25 cellular contexts compared by ENCODE assay signal in genomic region chr18:76835380-76835779, GRCh38. TPM values are rescaled to one million over a fixed set of nuclear protein-coding genes. Genes with fewer than 3 reads are reported as not detected.
DNase-seq lines count a peak whose midpoint lies in the region; ATAC-seq, FAIRE-seq and TF ChIP-seq lines count a peak whose summit lies in the region.
"Had no signal": no experiment of that assay in that cellular context is flagged by ENCODE, and none has a peak within 500 bp of the region (broad histone marks: within the 10 kb centered on the region; RNA-seq: fewer than 3 reads in every experiment).

No MANE protein-coding gene starts in this region.

- TF ChIP-seq POLR2A in A549 (IDR thresholded peaks at IDR 0.05; ENCODE audit: low read length) (no peak), endothelial cell of umbilical vein (IDR thresholded peaks at IDR 0.05; ENCODE audit: low read depth, low read length) (no peak)

- CTCF ChIA-PET in A549 (lab: Yijun Ruan, JAX) (interaction anchor here (0.7 to 4.6 kb wide), 2 partner anchors 9 to 32 kb away, joined by 5 to 14 read pairs; no protein-coding TSS in a partner anchor), endothelial cell of umbilical vein (lab: Charles Lee) (interaction anchor here (1.1 kb wide), 1 partner anchor 32 kb away, joined by 6 read pairs; no protein-coding TSS in a partner anchor)

- intact Hi-C loops in endothelial cell of umbilical vein (cut with micrococcal nuclease) = no loop called here
- intact Hi-C loops in ascending aorta (cut with DNase I) = no loop called here

- H3K4me2 ChIP-seq in A549 (0 out of 3 replicates have a peak overlapping the region, but pooled peaks have one; percentile 8), DND-41 (ENCODE audit: insufficient read depth, low read length) (no peak overlapping the region), endothelial cell of umbilical vein (ENCODE audit: insufficient read depth, low read length) (no peak overlapping the region)
- H3K4me2 ChIP-seq: PC-9 had no signal

- no peaks in the 10 kb centered on the region for H3K9me1 ChIP-seq in endothelial cell of umbilical vein (replicated peaks; ENCODE audit: control insufficient read depth, extremely low read depth, insufficient read depth, low read length)

- H3K4me3 ChIP-seq in A549 (no peak overlapping the region), DND-41 (ENCODE audit: low read depth in 1 of 2, low read length in 2 of 2) (no peak overlapping the region), endothelial cell of umbilical vein (replicated peaks in 1 of 3; ENCODE audit: insufficient read depth in 1 of 3, low read depth in 1 of 3, low read length in 3 of 3) (no peak overlapping the region), small intestine (ENCODE audit: low read depth in 1 of 2, low read length in 2 of 2) (no peak overlapping the region), ascending aorta (no peak overlapping the region)
- H3K4me3 ChIP-seq: PC-9, SJCRH30 had no signal

- H3K9me3 ChIP-seq in A549 (no peaks in the 10 kb centered on the region), DND-41 (ENCODE audit: insufficient read depth, low read length, severe bottlenecking) (no peaks in the 10 kb centered on the region), endothelial cell of umbilical vein (replicated peaks; ENCODE audit: control insufficient read depth, insufficient read depth, low read length) (no peaks in the 10 kb centered on the region), small intestine (ENCODE audit: control insufficient read depth, low read depth) (no peaks in the 10 kb centered on the region), ascending aorta (no peaks in the 10 kb centered on the region)
- H3K9me3 ChIP-seq: Caco-2, SJCRH30 had no signal

- H3K36me3 ChIP-seq in DND-41 (ENCODE audit: insufficient read depth, low read length) (no peaks in the 10 kb centered on the region), endothelial cell of umbilical vein (ENCODE audit: control insufficient read depth in 2 of 2, extremely low read depth in 1 of 2, insufficient read depth in 2 of 2, low read length in 2 of 2) (no peaks in the 10 kb centered on the region), small intestine (ENCODE audit: control insufficient read depth in 2 of 2, insufficient read depth in 2 of 2, low read length in 2 of 2) (no peaks in the 10 kb centered on the region), ascending aorta (no peaks in the 10 kb centered on the region)
- H3K36me3 ChIP-seq: SJCRH30 had no signal

- H3K27ac ChIP-seq in A549 (no peak overlapping the region), DND-41 (ENCODE audit: low read length) (no peak overlapping the region), endothelial cell of umbilical vein (ENCODE audit: insufficient read depth, low read depth, low read length) (no peak overlapping the region), small intestine (ENCODE audit: low read depth in 1 of 2, low read length in 1 of 2) (no peak overlapping the region), ascending aorta (no peak overlapping the region)
- H3K27ac ChIP-seq: C4-2B, HL-60, PC-9, SJCRH30 had no signal

- TF ChIP-seq RAD21 in A549 (conservative IDR thresholded peaks at IDR 0.05 in 1 of 2, IDR thresholded peaks at IDR 0.05 in 1 of 2) = no peak

- H3K9ac ChIP-seq in DND-41 (ENCODE audit: low read depth, low read length) (no peak overlapping the region), endothelial cell of umbilical vein (replicated peaks; ENCODE audit: extremely low read depth, insufficient read depth, low read length) (no peak overlapping the region)

- no TSS peak for BruUV-seq in endothelial cell of umbilical vein (replicated peaks; lab: Mats Ljungman, UMichigan)

- H3K79me2 ChIP-seq in DND-41 (ENCODE audit: insufficient read depth, low read length) (peaks cover 95% of the 10 kb centered on the region), endothelial cell of umbilical vein (ENCODE audit: control insufficient read depth, insufficient read depth, low read length) (peaks cover 51% of the 10 kb centered on the region)

- dilution Hi-C loops in endothelial cell of umbilical vein (cut with MboI; ENCODE audit: extremely low pct_ligation_motif_present, low sequenced_read_pairs) = no loop called here

- POLR2A ChIA-PET in A549 (lab: Yijun Ruan, JAX) (no interaction called here), endothelial cell of umbilical vein (lab: Charles Lee) (no interaction called here)

- TF ChIP-seq EP300 in A549 (IDR thresholded peaks at IDR 0.05) = no peak

- H4K20me1 ChIP-seq in DND-41 (ENCODE audit: insufficient read depth, low read length) = peaks cover 5% of the 10 kb centered on the region; the same call in 1 of the 2 replicates
- H4K20me1 ChIP-seq in endothelial cell of umbilical vein (replicated peaks; ENCODE audit: control insufficient read depth, extremely low read depth, insufficient read depth, low read length) = no peaks in the 10 kb centered on the region

- H2AFZ ChIP-seq in DND-41 (ENCODE audit: low read depth, low read length) (no peak overlapping the region), endothelial cell of umbilical vein (ENCODE audit: low read depth, low read length) (no peak overlapping the region)
- H2AFZ ChIP-seq: PC-9 had no signal

- H3K4me1 ChIP-seq in A549 = peaks cover 50% of the 10 kb centered on the region
- peaks cover 3% of the 10 kb centered on the region; the same call in 1 of the 2 replicates for H3K4me1 ChIP-seq in DND-41 (ENCODE audit: insufficient read depth, low read length)
- peaks cover 8% of the 10 kb centered on the region for H3K4me1 ChIP-seq in endothelial cell of umbilical vein (ENCODE audit: control insufficient read depth, extremely low read depth, insufficient read depth, low read length)
- H3K4me1 ChIP-seq in small intestine (ENCODE audit: control insufficient read depth in 2 of 2, insufficient read depth in 1 of 2, low read depth in 1 of 2, low read length in 1 of 2) = peaks cover 0 to 7% of the 10 kb centered on the region in 2 donors
- H3K4me1 ChIP-seq in ascending aorta = peaks cover 0 to 10% of the 10 kb centered on the region in 2 donors
- H3K4me1 ChIP-seq: SJCRH30 had no signal

- DNase-seq in A549 (ENCODE audit: low read depth in 1 of 2, low spot score in 1 of 2) = no peak
- DNase-seq in DND-41 = no peak
- DNase-seq in endothelial cell of umbilical vein (ENCODE audit: low read depth, low spot score) = no peak
- DNase-seq in small intestine = peak; percentile 49
- no peak for DNase-seq in central memory CD4-positive, alpha-beta T cell
- no peak for DNase-seq in effector CD4-positive, alpha-beta T cell
- no peak for DNase-seq in ascending aorta (ENCODE audit: low spot score in 2 of 2)
- DNase-seq: Caco-2; CD8-positive, alpha-beta T cell; EL; GDM1; NCI-H1048; NCI-H1417; NCI-H1694; NCI-H2029 treated with DMSO at 0.1 percent for 48 hours; NCI-H446 treated with DMSO at 0.1 percent for 48 hours; NCI-H526 treated with DMSO at 0.1 percent for 48 hours; SJCRH30 had no signal

- FAIRE-seq in A549 (lab: Jason Lieb, UNC) (no peak), endothelial cell of umbilical vein (lab: Jason Lieb, UNC) (no peak), small intestine (lab: Jason Lieb, UNC) (peak; percentile 90)
- FAIRE-seq: GM12892, GM19239 had no signal

- TF ChIP-seq CTCF in A549 (IDR thresholded peaks at IDR 0.05) (no peak), DND-41 (IDR thresholded peaks at IDR 0.05; ENCODE audit: borderline replicate concordance, extremely low read depth, low read length, poor library complexity, severe bottlenecking) (no peak), endothelial cell of umbilical vein (IDR thresholded peaks at IDR 0.05; ENCODE audit: extremely low read depth in 1 of 2, insufficient read depth in 1 of 2, low read depth in 1 of 2, low read length in 2 of 2) (no peak), ascending aorta (IDR thresholded peaks at IDR 0.05) (no peak)

- H3K27me3 ChIP-seq in DND-41 (ENCODE audit: insufficient read depth, low read length, poor library complexity) (no peaks in the 10 kb centered on the region), endothelial cell of umbilical vein (ENCODE audit: control insufficient read depth in 2 of 2, insufficient read depth in 2 of 2, low read length in 2 of 2) (no peaks in the 10 kb centered on the region), small intestine (ENCODE audit: control insufficient read depth in 2 of 2, insufficient read depth in 2 of 2, low read length in 2 of 2) (no peaks in the 10 kb centered on the region), ascending aorta (no peaks in the 10 kb centered on the region)
- H3K27me3 ChIP-seq: SJCRH30 had no signal

- ATAC-seq in A549 (no peak), DND-41 (ENCODE audit: insufficient read depth, low read depth) (peak; percentile 48; the same call in 1 of the 3 replicates)
- ATAC-seq: CD8-positive, alpha-beta T cell; HCT116; Right ventricle myocardium inferior had no signal

TF ChIP-seq in A549, 52 proteins besides CTCF, POLR2A, EP300 and RAD21:
- TF ChIP-seq FOSL2 (IDR thresholded peaks at IDR 0.05) (no peak), FOSL2 (CRISPR knock-in tag; IDR thresholded peaks at IDR 0.05) (peak; percentile 18; the same call in 1 of the 2 replicates), CEBPB (IDR thresholded peaks at IDR 0.05) (no peak)
TF ChIP-seq in A549: peak in this region for 1.

TF ChIP-seq in endothelial cell of umbilical vein, 7 proteins besides CTCF, POLR2A, EP300 and RAD21:
- TF ChIP-seq FOS (IDR thresholded peaks at IDR 0.05; ENCODE audit: borderline replicate concordance, insufficient read depth, low read length) = peak; percentile 10
- no peak for TF ChIP-seq GATA2 (IDR thresholded peaks at IDR 0.05; ENCODE audit: insufficient read depth, insufficient read length, low read depth, low read length)

RNA-seq across cellular contexts. Expression of gene ZNF236, which starts 13.0 kb away (rescaled TPM):
- 7.5 and 7.8 TPM in 2 replicates for polyA plus RNA-seq in A549 (2011; rRNA removed)
- 2.9 and 3.8 TPM in 2 replicates for polyA plus RNA-seq in A549 (2012; cell fraction: cytosol; rRNA removed)
- polyA plus RNA-seq in A549 (2012; cell fraction: nucleus; rRNA removed) = 7.7 and 8.4 TPM in 2 replicates
- 2.6 to 2.9 TPM (median 2.7 TPM) in 3 replicates for polyA plus RNA-seq in A549 (2017; fragmentation: RNase III; extraction: RNeasy Plus Mini Kit Qiagen cat#74134 plus additional on column Dnase treatment)
- polyA minus RNA-seq in A549 (2011; rRNA and poly(A)+ RNA removed) = 24.1 and 35.3 TPM in 2 replicates
- 13.6 and 14.7 TPM in 2 replicates for total RNA-seq in endothelial cell of umbilical vein
- 4.5 TPM in 2 replicates for polyA plus RNA-seq in endothelial cell of umbilical vein
- 3.3 and 3.5 TPM in 2 replicates for polyA plus RNA-seq in endothelial cell of umbilical vein (2011; cell fraction: cytosol; rRNA removed)
- 20.6 and 21.0 TPM in 2 replicates for polyA plus RNA-seq in endothelial cell of umbilical vein (2011; cell fraction: nucleus; rRNA removed)
- polyA plus RNA-seq in endothelial cell of umbilical vein (2012) = 3.5 and 4.1 TPM in 2 replicates
- polyA minus RNA-seq in endothelial cell of umbilical vein = 27.6 and 33.8 TPM in 2 replicates
- 19.8 TPM for polyA minus RNA-seq in endothelial cell of umbilical vein (2011; cell fraction: cytosol; rRNA and poly(A)+ RNA removed)
- 75.0 and 107 TPM in 2 replicates for polyA minus RNA-seq in endothelial cell of umbilical vein (2011; cell fraction: nucleus; rRNA and poly(A)+ RNA removed)
- polyA plus RNA-seq in small intestine = 1 to 10 TPM; 1.4 to 2.6 (median 2.0) TPM
- total RNA-seq in ascending aorta = 9.7 TPM
